ENCODE assay signal across 34 cellular contexts in the genomic region with DNA sequence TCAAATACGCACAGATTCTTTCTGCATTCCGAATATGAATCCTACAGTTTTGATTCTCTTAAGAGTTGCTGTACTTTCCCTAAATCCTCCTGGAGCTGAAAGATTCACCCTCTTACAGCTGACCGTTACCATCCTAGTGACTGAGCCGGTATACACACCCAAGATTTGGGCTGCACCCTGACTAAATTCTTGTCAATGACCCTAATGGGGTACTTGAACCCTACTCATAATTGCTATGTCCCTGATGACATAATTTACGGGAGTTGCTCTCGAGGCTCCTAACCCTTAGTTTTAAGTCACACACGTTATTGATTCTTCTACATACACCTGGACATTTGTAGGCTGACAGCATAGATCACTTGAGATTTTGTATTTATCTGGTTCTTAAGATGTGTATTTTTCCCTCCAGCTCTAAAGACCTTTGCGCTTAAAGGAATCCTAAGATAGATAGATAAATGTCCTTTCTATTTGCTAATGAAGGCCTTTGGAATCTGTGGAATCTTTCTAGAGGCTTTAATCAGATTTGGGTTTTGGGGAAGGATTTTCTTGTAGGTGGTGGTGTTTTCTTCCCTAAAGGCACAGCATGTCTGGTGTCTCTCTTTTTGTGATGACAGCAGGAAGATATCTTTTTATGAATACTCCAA. TPM values are rescaled to one million over a fixed set of nuclear protein-coding genes. Genes with fewer than 3 reads are reported as not detected.
"Had no signal": no experiment of that assay in that cellular context is flagged by ENCODE, and none has a peak within 500 bp of the region (broad histone marks: within the 10 kb centered on the region; RNA-seq: fewer than 3 reads in every experiment).

No MANE protein-coding gene starts in this region.

- H3K36me3 ChIP-seq: breast epithelium, heart left ventricle, ovary, right atrium auricular region, thoracic aorta, uterus had no signal

- H3K9me3 ChIP-seq: breast epithelium, heart left ventricle, ovary, psoas muscle, right atrium auricular region, thoracic aorta, uterus had no signal

- DNase-seq: activated CD4-positive, alpha-beta memory T cell treated with anti-CD3 and anti-CD28 coated beads, Interleukin-2, amount 10 ng/mL, durations not matched to agents 7 days and 5 days; activated CD4-positive, alpha-beta T cell treated with anti-CD3 and anti-CD28 coated beads for 48 hours; activated CD8-positive, alpha-beta memory T cell treated with anti-CD3 and anti-CD28 coated beads, Interleukin-2, amount 50 U/mL, for 48 hours; activated gamma-delta T cell treated with Interleukin-2 at 50 U/mL for 16 hours; activated naive CD8-positive, alpha-beta T cell treated with anti-CD3 and anti-CD28 coated beads, Interleukin-2, amount 50 U/mL, for 24 hours; activated T-cell treated with anti-CD3 and anti-CD28 coated beads, Interleukin-2, amount 50 U/mL, for 24 hours; amygdala; central memory CD4-positive, alpha-beta T cell; foreskin fibroblast; heart left ventricle; kidney glomerular epithelial cell; naive B cell; ovary; psoas muscle; stimulated activated CD4-positive, alpha-beta T cell treated with anti-CD3 and anti-CD28 coated beads, Interleukin-2, amount 100 ng/mL, for 48 hours; stimulated activated naive CD4-positive, alpha-beta T cell treated with Interleukin-2 at 50 U/mL for 16 hours; T-helper 9 cell; uterus had no signal

- H3K4me1 ChIP-seq: breast epithelium, psoas muscle, uterus had no signal

- H3K4me3 Mint-ChIP-seq: activated naive CD4-positive, alpha-beta T cell treated with anti-CD3 and anti-CD28 coated beads, Interleukin-2, amount 50 U/mL, for 24 hours; activated naive CD8-positive, alpha-beta T cell treated with anti-CD3 and anti-CD28 coated beads, Interleukin-2, amount 50 U/mL, for 24 hours; activated T-cell treated with anti-CD3 and anti-CD28 coated beads, Interleukin-2, amount 50 U/mL, for 24 hours; type B pancreatic cell had no signal

- H3K27ac ChIP-seq: breast epithelium, heart left ventricle, ovary, psoas muscle, right atrium auricular region, thoracic aorta, uterus, VCaP had no signal

- ATAC-seq: activated CD4-positive, CD25-positive, alpha-beta regulatory T cell treated with anti-CD3 and anti-CD28 coated beads, Interleukin-2, amount 50 U/mL, for 24 hours; activated naive CD8-positive, alpha-beta T cell treated with anti-CD3 and anti-CD28 coated beads, Interleukin-2, amount 50 U/mL, for 24 hours; activated T-helper 17 cell treated with anti-CD3 and anti-CD28 coated beads, Interleukin-2, amount 50 U/mL, for 72 hours; esophagus mucosa; heart left ventricle; left lobe of liver; psoas muscle had no signal

- H3K27me3 ChIP-seq: ovary, right atrium auricular region, uterus had no signal

- H3K9me3 Mint-ChIP-seq: activated CD4-positive, alpha-beta memory T cell treated with anti-CD3 and anti-CD28 coated beads, Interleukin-2, amount 10 ng/mL, durations not matched to agents 7 days and 5 days; activated naive CD4-positive, alpha-beta T cell treated with anti-CD3 and anti-CD28 coated beads, Interleukin-2, amount 50 U/mL, for 24 hours; activated naive CD8-positive, alpha-beta T cell treated with anti-CD3 and anti-CD28 coated beads, Interleukin-2, amount 50 U/mL, for 24 hours; activated T-cell treated with anti-CD3 and anti-CD28 coated beads, Interleukin-2, amount 50 U/mL, for 24 hours; activated T-helper 17 cell treated with anti-CD3 and anti-CD28 coated beads, Interleukin-2, amount 50 U/mL, for 72 hours; type B pancreatic cell had no signal

- FAIRE-seq: TTC549 had no signal

- H3K36me3 Mint-ChIP-seq: activated naive CD4-positive, alpha-beta T cell treated with anti-CD3 and anti-CD28 coated beads, Interleukin-2, amount 50 U/mL, for 24 hours; naive B cell; type B pancreatic cell had no signal

- H3K27me3 Mint-ChIP-seq: activated CD4-positive, alpha-beta memory T cell treated with anti-CD3 and anti-CD28 coated beads, Interleukin-2, amount 10 ng/mL, durations not matched to agents 7 days and 5 days; activated naive CD4-positive, alpha-beta T cell treated with anti-CD3 and anti-CD28 coated beads, Interleukin-2, amount 50 U/mL, for 24 hours; activated naive CD8-positive, alpha-beta T cell treated with anti-CD3 and anti-CD28 coated beads, Interleukin-2, amount 50 U/mL, for 24 hours; activated T-helper 17 cell treated with anti-CD3 and anti-CD28 coated beads, Interleukin-2, amount 50 U/mL, for 72 hours; naive B cell; type B pancreatic cell had no signal

- H3K27ac Mint-ChIP-seq: activated naive CD4-positive, alpha-beta T cell treated with anti-CD3 and anti-CD28 coated beads, Interleukin-2, amount 50 U/mL, for 24 hours; type B pancreatic cell had no signal

- H3K4me3 ChIP-seq: breast epithelium, heart left ventricle, lung, ovary, psoas muscle, right atrium auricular region, thoracic aorta, uterus had no signal

RNA-seq across cellular contexts. Expression of gene CLDN34, which starts 37.8 kb away (rescaled TPM):
- total RNA-seq: activated CD4-positive, alpha-beta memory T cell treated with anti-CD3 and anti-CD28 coated beads, Interleukin-2, amount 10 ng/mL, durations not matched to agents 7 days and 5 days; activated T-helper 17 cell treated with anti-CD3 and anti-CD28 coated beads, Interleukin-2, amount 50 U/mL, for 72 hours; heart left ventricle; mesenteric fat pad; psoas muscle; right atrium auricular region; subcutaneous adipose tissue; T-helper 1 cell treated with Interleukin-12 subunit alpha and Interleukin-12 subunit beta and Interleukin-4 antibody, amounts not matched to agents 30 ng/mL and 1 ng/mL, for 36 hours; thoracic aorta had no signal
- polyA plus RNA-seq: heart left ventricle, neural cell, psoas muscle had no signal
